In the genomic region with DNA sequence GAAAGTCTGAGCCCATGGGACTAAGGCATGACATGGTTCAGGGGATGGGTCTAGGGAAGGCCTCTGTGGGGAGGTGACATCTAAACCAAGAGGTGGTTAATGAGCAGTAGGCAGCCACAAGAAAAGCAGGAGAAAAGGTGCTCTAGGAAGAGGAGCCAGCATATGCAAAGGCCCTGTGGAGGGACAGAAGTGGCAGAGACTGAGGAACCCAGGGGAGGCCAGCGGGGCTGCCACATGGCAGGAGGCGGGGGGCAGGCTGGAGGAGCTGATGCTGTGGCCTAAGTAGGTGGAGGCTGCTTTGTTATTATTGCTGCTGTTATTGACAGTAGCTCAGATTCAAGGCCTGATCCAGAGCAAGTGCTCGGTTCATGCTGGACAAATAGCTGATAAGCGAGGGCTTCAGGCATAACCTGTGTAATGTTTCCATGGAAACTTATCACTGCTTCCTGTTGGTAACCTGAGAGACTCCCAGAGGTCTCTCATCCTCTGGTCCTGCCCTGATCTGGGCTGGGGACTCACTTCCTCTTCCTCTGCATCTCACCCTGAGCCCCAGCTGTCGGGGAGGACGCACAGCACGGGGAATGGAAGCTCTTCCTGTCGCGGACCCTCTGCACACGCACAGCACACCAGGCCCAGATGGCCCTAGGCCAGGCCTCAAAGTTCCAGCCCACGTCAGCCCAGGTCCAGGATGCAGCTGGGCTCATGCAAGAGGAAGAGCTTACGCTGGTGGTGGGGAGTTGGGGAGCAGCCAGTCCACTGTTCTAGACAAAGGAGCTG, we compare ENCODE assay signal across 9 cellular contexts.
DNase-seq lines count a peak whose midpoint lies in the region; ATAC-seq, FAIRE-seq and TF ChIP-seq lines count a peak whose summit lies in the region.
"Had no signal": no experiment of that assay in that cellular context is flagged by ENCODE, and none has a peak within 500 bp of the region (broad histone marks: within the 10 kb centered on the region; RNA-seq: fewer than 3 reads in every experiment).

No MANE protein-coding gene starts in this region.

- peak overlapping the region; percentile 51 to 71 for H3K4me3 Mint-ChIP-seq in stimulated activated naive B cell treated with anti-CD40 and anti-IgM and Interleukin-4, amounts not matched to agents 10 μg/mL and 1 μg/mL and 100 μg/mL, for 72 hours

- peaks cover 54 to 81% of the 10 kb centered on the region in 2 donors for H3K4me1 Mint-ChIP-seq in stimulated activated naive B cell treated with anti-CD40 and anti-IgM and Interleukin-4, amounts not matched to agents 10 μg/mL and 1 μg/mL and 100 μg/mL, for 72 hours

- peak; percentile 78 for ATAC-seq in GM21825 (IDR thresholded peaks at IDR 0.05; ENCODE audit: unreplicated experiment)
- ATAC-seq in stimulated activated naive B cell treated with anti-CD40 and anti-IgM and Interleukin-4, amounts not matched to agents 10 μg/mL and 1 μg/mL and 100 μg/mL, for 72 hours (replicated peaks): peak; percentile 67 to 69

- H3K9me3 Mint-ChIP-seq in stimulated activated naive B cell treated with anti-CD40 and anti-IgM and Interleukin-4, amounts not matched to agents 10 μg/mL and 1 μg/mL and 100 μg/mL, for 72 hours: no peaks in the 10 kb centered on the region

- TF ChIP-seq CTCF in fibroblast of pulmonary artery (IDR thresholded peaks at IDR 0.05; ENCODE audit: low read length, missing control alignments) (no peak), GM13977 (IDR thresholded peaks at IDR 0.05; ENCODE audit: extremely low read depth, insufficient read depth, missing control alignments) (no peak)

- H3K27me3 Mint-ChIP-seq in stimulated activated naive B cell treated with anti-CD40 and anti-IgM and Interleukin-4, amounts not matched to agents 10 μg/mL and 1 μg/mL and 100 μg/mL, for 72 hours: no peaks in the 10 kb centered on the region

- peak overlapping the region; percentile 97 for H3K27ac Mint-ChIP-seq in stimulated activated naive B cell treated with anti-CD40 and anti-IgM and Interleukin-4, amounts not matched to agents 10 μg/mL and 1 μg/mL and 100 μg/mL, for 72 hours

- no peak for TF ChIP-seq POLR2A in GM12892 (IDR thresholded peaks at IDR 0.05; ENCODE audit: low read depth, low read length)

- H3K4me3 ChIP-seq in fibroblast of pulmonary artery (replicated peaks; ENCODE audit: low read depth, low read length): no peak overlapping the region
- H3K4me3 ChIP-seq: dorsolateral prefrontal cortex had no signal

- DNase-seq in GM12892 (ENCODE audit: insufficient read length) (peak; percentile 31), NCI-H748 treated with DMSO at 0.1 percent for 48 hours (lab: John Stamatoyannopoulos, UW) (peak; percentile 7), fibroblast of pulmonary artery (ENCODE audit: low read depth) (peak; percentile 88), DMS79 (lab: John Stamatoyannopoulos, UW) (no peak), NK-92 (lab: John Stamatoyannopoulos, UW; ENCODE audit: unreplicated experiment) (no peak), GM13977 (ENCODE audit: low spot score) (no peak)
- peak; percentile 72 for DNase-seq in stimulated activated naive B cell treated with anti-CD40 and anti-IgM and Interleukin-4, amounts not matched to agents 10 μg/mL and 1 μg/mL and 100 μg/mL, for 72 hours

- peak; percentile 21 for FAIRE-seq in GM12892 (lab: Jason Lieb, UNC)

- peaks cover 0 to 2% of the 10 kb centered on the region in 2 donors for H3K36me3 Mint-ChIP-seq in stimulated activated naive B cell treated with anti-CD40 and anti-IgM and Interleukin-4, amounts not matched to agents 10 μg/mL and 1 μg/mL and 100 μg/mL, for 72 hours

- in situ Hi-C loops in GM13977 (cut with MboI; ENCODE audit: low pct_unique_long_range_greater_than_20kb, low sequenced_read_pairs, unreplicated experiment): no loop called here

Comparison
In these comparisons a context has a peak if more than half of its experiments do, and no peak if none do; other contexts are left out.
1. DNase-seq: peak in GM12892 (single experiment), NCI-H748 treated with DMSO at 0.1 percent for 48 hours (single experiment), fibroblast of pulmonary artery (single experiment) and stimulated activated naive B cell treated with anti-CD40 and anti-IgM and Interleukin-4, amounts not matched to agents 10 μg/mL and 1 μg/mL and 100 μg/mL, for 72 hours (single experiment); none in DMS79 (single experiment), NK-92 (single experiment) and GM13977 (single experiment).